1 cellular context compared by ENCODE assay signal in genomic region chr3:177452487-177452886, GRCh38.
TF ChIP-seq lines count a peak whose summit lies in the region.

No MANE protein-coding gene starts in this region.

TF ChIP-seq in GM23338, 12 proteins besides CTCF, POLR2A, EP300 and RAD21 (continued from another document):
- no peak for TF ChIP-seq ZNF462 (CRISPR knock-in tag; IDR thresholded peaks at IDR 0.05)
